8 cellular contexts compared by ENCODE assay signal in genomic region chr19:55606471-55606787, GRCh38. TPM values are rescaled to one million over a fixed set of nuclear protein-coding genes. Genes with fewer than 3 reads are reported as not detected.
DNase-seq lines count a peak whose midpoint lies in the region; ATAC-seq and TF ChIP-seq lines count a peak whose summit lies in the region.

No MANE protein-coding gene starts in this region.

- TF ChIP-seq CTCF in AG10803 (conservative IDR thresholded peaks at IDR 0.05; ENCODE audit: low read length) (no peak), LNCaP clone FGC (IDR thresholded peaks at IDR 0.05; ENCODE audit: control insufficient read depth, extremely low read depth, insufficient read depth) (no peak), coronary artery (IDR thresholded peaks at IDR 0.05) (no peak), natural killer cell (IDR thresholded peaks at IDR 0.05) (peak; percentile 16)

- H3K27me3 Mint-ChIP-seq in natural killer cell (ENCODE audit: low read depth in 2 of 2), result no peaks in the 10 kb centered on the region

- H3K27ac Mint-ChIP-seq in natural killer cell, result peak overlapping the region; percentile 93 to 95

- ATAC-seq in natural killer cell (no peak), GM21390 (IDR thresholded peaks at IDR 0.05; ENCODE audit: unreplicated experiment) (no peak), GM21576 (IDR thresholded peaks at IDR 0.05; ENCODE audit: unreplicated experiment) (no peak)

- intact Hi-C loops in natural killer cell (cut with micrococcal nuclease), result loop anchor here (1.0 to 5.0 kb wide), 2 partner anchors 36 to 89 kb away; partner anchors contain the start of genes ZNF580 and ZNF581

- H3K4me3 Mint-ChIP-seq in natural killer cell, result peak overlapping the region; percentile 94

- H3K36me3 Mint-ChIP-seq in natural killer cell, result no peaks in the 10 kb centered on the region

- peaks cover 56 to 73% of the 10 kb centered on the region in 2 donors for H3K4me1 Mint-ChIP-seq in natural killer cell

- peak overlapping the region; percentile 91 to 99 for H3K27ac ChIP-seq in coronary artery

- H3K9me3 Mint-ChIP-seq in natural killer cell, result no peaks in the 10 kb centered on the region

- peak overlapping the region; percentile 91 for H3K4me3 ChIP-seq in AG10803 (ENCODE audit: low read length)
- H3K4me3 ChIP-seq in LNCaP clone FGC (ENCODE audit: low read depth, low read length), result peak overlapping the region; percentile 96
- H3K4me3 ChIP-seq in coronary artery, result peak overlapping the region; percentile 97

- no peak for DNase-seq in AG10803 (ENCODE audit: low read depth)
- DNase-seq in LNCaP clone FGC (ENCODE audit: low read depth), result no peak
- no peak for DNase-seq in coronary artery (ENCODE audit: low spot score)
- DNase-seq in natural killer cell, result no peak
- DNase-seq in NCI-H1694 (lab: John Stamatoyannopoulos, UW), result no peak
- DNase-seq in medulla oblongata (ENCODE audit: extremely low spot score), result no peak

RNA-seq across cellular contexts. Expression of gene ZNF865, which starts 1.0 kb away (rescaled TPM):
- total RNA-seq in natural killer cell, result 10 to 100 TPM; 18.5 to 22.1 (median 20.9) TPM

RNA-seq across cellular contexts. Expression of gene ZNF524, which starts 6.3 kb away (rescaled TPM):
- total RNA-seq in natural killer cell, result 10 to 100 TPM in 2 of 3 donors, 1 to 10 TPM in 1; 9.2 to 12.6 (median 12.5) TPM

RNA-seq across cellular contexts. Expression of gene FIZ1, which starts 7.1 kb away (rescaled TPM):
- total RNA-seq in natural killer cell, result 10 to 100 TPM in 2 of 3 donors, 1 to 10 TPM in 1; 8.5 to 18.2 (median 10.3) TPM

RNA-seq across cellular contexts. Expression of gene ZNF784, which starts 17.9 kb away (rescaled TPM):
- total RNA-seq in natural killer cell, result 1 to 10 TPM; 6.4 to 7.9 (median 7.1) TPM

RNA-seq across cellular contexts. Expression of gene ZNF579, which starts 25.8 kb away (rescaled TPM):
- total RNA-seq in natural killer cell, result 10 to 100 TPM in 1 of 3 donors, 1 to 10 TPM in 2; 8.3 to 11.2 (median 9.5) TPM
